Comparison of ENCODE assay signal across 8 cellular contexts in genomic region chr5:66596791-66597757, GRCh38. TPM values are rescaled to one million over a fixed set of nuclear protein-coding genes. Genes with fewer than 3 reads are reported as not detected.
DNase-seq lines count a peak whose midpoint lies in the region; ATAC-seq, FAIRE-seq and TF ChIP-seq lines count a peak whose summit lies in the region.

No MANE protein-coding gene starts in this region.

- POLR2A ChIA-PET in RWPE1 (lab: Yijun Ruan, JAX; ENCODE audit: low non-redundant PET), result no interaction called here

- ATAC-seq in HG03342 (IDR thresholded peaks at IDR 0.05; ENCODE audit: unreplicated experiment), result peak; percentile 5
- peak; percentile 71 to 74 for ATAC-seq in lower lobe of right lung
- ATAC-seq in thoracic aorta (ENCODE audit: insufficient number of reproducible peaks, low FRiP score, low read depth), result no peak
- no peak for ATAC-seq in HG02840 (IDR thresholded peaks at IDR 0.05; ENCODE audit: low FRiP score, unreplicated experiment)

- peak overlapping the region; percentile 78 for H3K4me3 ChIP-seq in lower lobe of right lung
- H3K4me3 ChIP-seq in thoracic aorta, result peak overlapping the region; percentile 79

- intact Hi-C loops in lower lobe of right lung (cut with DNase I), result no loop called here

- peak overlapping the region; percentile 35; the same call in 1 of the 2 replicates for H3K27ac ChIP-seq in RWPE1
- peak overlapping the region; percentile 56 for H3K27ac ChIP-seq in lower lobe of right lung
- no peak overlapping the region for H3K27ac ChIP-seq in thoracic aorta

- H3K36me3 ChIP-seq in lower lobe of right lung, result no peaks in the 10 kb centered on the region
- H3K36me3 ChIP-seq in thoracic aorta, result no peaks in the 10 kb centered on the region

- peak; percentile 83 for FAIRE-seq in GM12891 (lab: Jason Lieb, UNC)

- TF ChIP-seq POLR2A in GM12891 (IDR thresholded peaks at IDR 0.05; ENCODE audit: low read depth, low read length), result no peak

- H3K9me3 ChIP-seq in lower lobe of right lung (no peaks in the 10 kb centered on the region), thoracic aorta (no peaks in the 10 kb centered on the region)

- CTCF ChIA-PET in RWPE1 (lab: Yijun Ruan, JAX), result interaction anchor here (0.6 kb wide), 1 partner anchor 11 kb away, joined by 3 read pairs; no protein-coding TSS in a partner anchor

- in situ Hi-C loops in ACHN (cut with HindIII; ENCODE audit: low pct_ligation_motif_present, low pct_unique_long_range_greater_than_20kb, low sequenced_read_pairs), result no loop called here

- TF ChIP-seq CTCF in RWPE1 (conservative IDR thresholded peaks at IDR 0.05; ENCODE audit: low read depth), result no peak
- no peak for TF ChIP-seq CTCF in lower lobe of right lung (IDR thresholded peaks at IDR 0.05)
- TF ChIP-seq CTCF in thoracic aorta (IDR thresholded peaks at IDR 0.05), result no peak

- H3K27me3 ChIP-seq in lower lobe of right lung (ENCODE audit: low read depth) (peaks cover 20% of the 10 kb centered on the region), thoracic aorta (replicated peaks; ENCODE audit: insufficient read depth) (no peaks in the 10 kb centered on the region)

- H3K4me1 ChIP-seq in lower lobe of right lung (peaks cover 20% of the 10 kb centered on the region), thoracic aorta (ENCODE audit: control insufficient read depth in 1 of 2, low read depth in 2 of 2) (peaks cover 0 to 13% of the 10 kb centered on the region in 2 donors)

- DNase-seq in ACHN (peak; percentile 7), GM12891 (ENCODE audit: insufficient read length, low spot score) (peak; percentile 21), RWPE1 (ENCODE audit: low spot score) (peak; percentile 37), ecto neural progenitor cell (ENCODE audit: low spot score) (peak; percentile 72), lower lobe of right lung (peak; percentile 59), thoracic aorta (ENCODE audit: low spot score) (no peak)

TF ChIP-seq in GM12891, 5 proteins besides CTCF, POLR2A, EP300 and RAD21:
- no peak for TF ChIP-seq POU2F2 (IDR thresholded peaks at IDR 0.05; ENCODE audit: low read depth, low read length)
- TF ChIP-seq SPI1 (IDR thresholded peaks at IDR 0.05; ENCODE audit: low read depth, low read length), result no peak
- TF ChIP-seq PAX5 (IDR thresholded peaks at IDR 0.05; ENCODE audit: insufficient read depth, low read length, severe bottlenecking), result no peak
- TF ChIP-seq POLR2AphosphoS5 (IDR thresholded peaks at IDR 0.05; ENCODE audit: low read depth, low read length), result no peak
- no peak for TF ChIP-seq TAF1 (IDR thresholded peaks at IDR 0.05; ENCODE audit: low read depth, low read length)

RNA-seq across cellular contexts. Expression of gene MAST4, which starts 0.9 kb away (rescaled TPM):
- polyA plus RNA-seq in GM12891 (2012; ENCODE audit: low read depth, missing spikeins), result 0.10 TPM
- total RNA-seq in lower lobe of right lung (56.9 TPM), thoracic aorta (10 to 100 TPM; 30.5 to 47.8 TPM)

Comparison
In these comparisons a context has a peak if more than half of its experiments do, and no peak if none do; other contexts are left out.
1. ATAC-seq: peak in HG03342 (single experiment) and lower lobe of right lung (2 of 2); none in thoracic aorta (single experiment) and HG02840 (single experiment).
2. H3K27ac ChIP-seq: peak in RWPE1 (single experiment) and lower lobe of right lung (single experiment); none in thoracic aorta (0 of 2).